ENCODE assay signal across 1 cellular context in the genomic region with DNA sequence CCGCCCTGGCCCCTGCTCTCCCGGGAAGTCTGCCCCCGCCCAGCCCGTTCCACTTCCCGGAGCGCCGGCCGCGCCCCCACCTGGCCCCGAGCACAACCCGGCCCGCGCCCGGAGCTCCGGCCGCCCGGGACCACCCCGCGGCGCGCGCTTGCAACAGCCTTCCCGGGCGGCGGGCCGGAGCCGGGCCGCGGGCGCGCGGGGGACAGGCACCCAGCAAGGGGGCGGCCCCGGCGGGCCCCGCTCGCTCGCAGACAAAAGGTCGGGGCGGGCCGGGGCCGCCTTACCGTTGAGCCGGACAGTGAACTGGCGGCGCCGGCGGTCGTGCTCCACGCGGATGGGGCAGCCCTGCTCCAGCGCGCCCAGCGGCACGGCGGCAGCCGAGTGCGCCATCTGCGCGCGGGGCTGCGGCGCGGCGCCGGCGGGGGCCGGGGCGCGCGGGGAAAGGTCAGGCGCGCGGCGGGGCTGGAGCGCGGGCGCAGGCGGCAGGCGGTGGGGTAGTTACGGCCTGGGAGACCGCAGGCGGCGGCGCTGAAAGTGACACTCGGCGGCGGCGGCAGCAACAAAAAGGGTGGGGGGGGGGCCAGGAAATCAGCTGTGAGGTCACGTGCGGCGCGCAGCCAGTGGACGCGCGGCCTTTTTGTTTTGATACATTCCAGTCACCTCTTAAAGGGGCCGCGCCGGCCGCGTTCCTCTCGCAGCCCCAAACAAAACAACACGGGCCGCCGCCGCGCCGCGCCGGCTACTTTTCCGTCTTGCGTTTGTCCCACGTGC.
TF ChIP-seq lines count a peak whose summit lies in the region.

A gene with protein sequence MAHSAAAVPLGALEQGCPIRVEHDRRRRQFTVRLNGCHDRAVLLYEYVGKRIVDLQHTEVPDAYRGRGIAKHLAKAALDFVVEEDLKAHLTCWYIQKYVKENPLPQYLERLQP (minus strand): TSS at position 536 of the 771 bp plus-strand sequence. CDS start 146 bp downstream, at position 390.

TF ChIP-seq in HepG2, 621 proteins besides CTCF, POLR2A, EP300 and RAD21 (continued from another document and continues in another):
- no peak for TF ChIP-seq TP53 (CRISPR knock-in tag; conservative IDR thresholded peaks at IDR 0.05)
- TF ChIP-seq ZNF234 (CRISPR knock-in tag; conservative IDR thresholded peaks at IDR 0.05), result no peak
- no peak for TF ChIP-seq ZNF776 (CRISPR knock-in tag; IDR thresholded peaks at IDR 0.05)
- TF ChIP-seq ZNF644 (CRISPR knock-in tag; IDR thresholded peaks at IDR 0.05; ENCODE audit: low read depth), result no peak
- TF ChIP-seq KLF16 (CRISPR knock-in tag; IDR thresholded peaks at IDR 0.05), result 0 out of 4 replicates have a peak, but pooled peaks of 1 of the 2 experiments have one; percentile 40
- TF ChIP-seq TGIF2 (CRISPR knock-in tag; IDR thresholded peaks at IDR 0.05), result peak; percentile 34; the same call in 1 of the 2 replicates
- TF ChIP-seq SOX6 (IDR thresholded peaks at IDR 0.05), result no peak
- TF ChIP-seq SOX6 (CRISPR knock-in tag; IDR thresholded peaks at IDR 0.05), result peak; percentile 15; the same call in 1 of the 2 replicates
- TF ChIP-seq KAT8 (CRISPR knock-in tag; IDR thresholded peaks at IDR 0.05), result peak; percentile 13; the same call in 1 of the 2 replicates
- TF ChIP-seq TEAD3 (CRISPR knock-in tag; optimal IDR thresholded peaks at IDR 0.05; ENCODE audit: borderline replicate concordance), result peak; percentile 58
- TF ChIP-seq SMAD3 (CRISPR knock-in tag; IDR thresholded peaks at IDR 0.05), result no peak
- no peak for TF ChIP-seq PRPF4 (IDR thresholded peaks at IDR 0.05; ENCODE audit: low read depth, low read length, poor library complexity, severe bottlenecking)
- TF ChIP-seq FOXP1 (IDR thresholded peaks at IDR 0.05), result no peak
- no peak for TF ChIP-seq FOXP1 (CRISPR knock-in tag; IDR thresholded peaks at IDR 0.05)
- no peak for TF ChIP-seq AHR (CRISPR knock-in tag; IDR thresholded peaks at IDR 0.05)
- no peak for TF ChIP-seq ZNF737 (CRISPR knock-in tag; IDR thresholded peaks at IDR 0.05; ENCODE audit: borderline replicate concordance)
- TF ChIP-seq DBP (CRISPR knock-in tag; IDR thresholded peaks at IDR 0.05; ENCODE audit: not compliant biosample characterization), result no peak
- TF ChIP-seq, protein P1, sequence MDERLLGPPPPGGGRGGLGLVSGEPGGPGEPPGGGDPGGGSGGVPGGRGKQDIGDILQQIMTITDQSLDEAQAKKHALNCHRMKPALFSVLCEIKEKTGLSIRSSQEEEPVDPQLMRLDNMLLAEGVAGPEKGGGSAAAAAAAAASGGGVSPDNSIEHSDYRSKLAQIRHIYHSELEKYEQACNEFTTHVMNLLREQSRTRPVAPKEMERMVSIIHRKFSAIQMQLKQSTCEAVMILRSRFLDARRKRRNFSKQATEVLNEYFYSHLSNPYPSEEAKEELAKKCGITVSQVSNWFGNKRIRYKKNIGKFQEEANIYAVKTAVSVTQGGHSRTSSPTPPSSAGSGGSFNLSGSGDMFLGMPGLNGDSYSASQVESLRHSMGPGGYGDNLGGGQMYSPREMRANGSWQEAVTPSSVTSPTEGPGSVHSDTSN (CRISPR knock-in tag; IDR thresholded peaks at IDR 0.05), result no peak
- TF ChIP-seq, protein P2, sequence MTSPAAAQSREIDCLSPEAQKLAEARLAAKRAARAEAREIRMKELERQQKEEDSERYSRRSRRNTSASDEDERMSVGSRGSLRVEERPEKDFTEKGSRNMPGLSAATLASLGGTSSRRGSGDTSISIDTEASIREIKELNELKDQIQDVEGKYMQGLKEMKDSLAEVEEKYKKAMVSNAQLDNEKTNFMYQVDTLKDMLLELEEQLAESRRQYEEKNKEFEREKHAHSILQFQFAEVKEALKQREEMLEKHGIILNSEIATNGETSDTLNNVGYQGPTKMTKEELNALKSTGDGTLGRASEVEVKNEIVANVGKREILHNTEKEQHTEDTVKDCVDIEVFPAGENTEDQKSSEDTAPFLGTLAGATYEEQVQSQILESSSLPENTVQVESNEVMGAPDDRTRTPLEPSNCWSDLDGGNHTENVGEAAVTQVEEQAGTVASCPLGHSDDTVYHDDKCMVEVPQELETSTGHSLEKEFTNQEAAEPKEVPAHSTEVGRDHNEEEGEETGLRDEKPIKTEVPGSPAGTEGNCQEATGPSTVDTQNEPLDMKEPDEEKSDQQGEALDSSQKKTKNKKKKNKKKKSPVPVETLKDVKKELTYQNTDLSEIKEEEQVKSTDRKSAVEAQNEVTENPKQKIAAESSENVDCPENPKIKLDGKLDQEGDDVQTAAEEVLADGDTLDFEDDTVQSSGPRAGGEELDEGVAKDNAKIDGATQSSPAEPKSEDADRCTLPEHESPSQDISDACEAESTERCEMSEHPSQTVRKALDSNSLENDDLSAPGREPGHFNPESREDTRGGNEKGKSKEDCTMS (CRISPR knock-in tag; conservative IDR thresholded peaks at IDR 0.05), result no peak
- TF ChIP-seq HBP1 (CRISPR knock-in tag; IDR thresholded peaks at IDR 0.05; ENCODE audit: low read depth), result no peak
- TF ChIP-seq HNRNPLL (IDR thresholded peaks at IDR 0.05; ENCODE audit: low read depth, low read length, poor library complexity, severe bottlenecking), result peak; percentile 79
- TF ChIP-seq ZBTB37 (CRISPR knock-in tag; IDR thresholded peaks at IDR 0.05), result no peak
- TF ChIP-seq, protein P3, sequence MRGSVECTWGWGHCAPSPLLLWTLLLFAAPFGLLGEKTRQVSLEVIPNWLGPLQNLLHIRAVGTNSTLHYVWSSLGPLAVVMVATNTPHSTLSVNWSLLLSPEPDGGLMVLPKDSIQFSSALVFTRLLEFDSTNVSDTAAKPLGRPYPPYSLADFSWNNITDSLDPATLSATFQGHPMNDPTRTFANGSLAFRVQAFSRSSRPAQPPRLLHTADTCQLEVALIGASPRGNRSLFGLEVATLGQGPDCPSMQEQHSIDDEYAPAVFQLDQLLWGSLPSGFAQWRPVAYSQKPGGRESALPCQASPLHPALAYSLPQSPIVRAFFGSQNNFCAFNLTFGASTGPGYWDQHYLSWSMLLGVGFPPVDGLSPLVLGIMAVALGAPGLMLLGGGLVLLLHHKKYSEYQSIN (CRISPR knock-in tag; IDR thresholded peaks at IDR 0.05; ENCODE audit: borderline replicate concordance), result no peak
- TF ChIP-seq PCBP1 (IDR thresholded peaks at IDR 0.05; ENCODE audit: borderline replicate concordance, low read depth, low read length), result peak; percentile 88; the same call in 1 of the 2 replicates
- TF ChIP-seq, protein P4, sequence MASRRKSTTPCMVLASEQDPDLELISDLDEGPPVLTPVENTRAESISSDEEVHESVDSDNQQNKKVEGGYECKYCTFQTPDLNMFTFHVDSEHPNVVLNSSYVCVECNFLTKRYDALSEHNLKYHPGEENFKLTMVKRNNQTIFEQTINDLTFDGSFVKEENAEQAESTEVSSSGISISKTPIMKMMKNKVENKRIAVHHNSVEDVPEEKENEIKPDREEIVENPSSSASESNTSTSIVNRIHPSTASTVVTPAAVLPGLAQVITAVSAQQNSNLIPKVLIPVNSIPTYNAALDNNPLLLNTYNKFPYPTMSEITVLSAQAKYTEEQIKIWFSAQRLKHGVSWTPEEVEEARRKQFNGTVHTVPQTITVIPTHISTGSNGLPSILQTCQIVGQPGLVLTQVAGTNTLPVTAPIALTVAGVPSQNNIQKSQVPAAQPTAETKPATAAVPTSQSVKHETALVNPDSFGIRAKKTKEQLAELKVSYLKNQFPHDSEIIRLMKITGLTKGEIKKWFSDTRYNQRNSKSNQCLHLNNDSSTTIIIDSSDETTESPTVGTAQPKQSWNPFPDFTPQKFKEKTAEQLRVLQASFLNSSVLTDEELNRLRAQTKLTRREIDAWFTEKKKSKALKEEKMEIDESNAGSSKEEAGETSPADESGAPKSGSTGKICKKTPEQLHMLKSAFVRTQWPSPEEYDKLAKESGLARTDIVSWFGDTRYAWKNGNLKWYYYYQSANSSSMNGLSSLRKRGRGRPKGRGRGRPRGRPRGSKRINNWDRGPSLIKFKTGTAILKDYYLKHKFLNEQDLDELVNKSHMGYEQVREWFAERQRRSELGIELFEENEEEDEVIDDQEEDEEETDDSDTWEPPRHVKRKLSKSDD (CRISPR knock-in tag; IDR thresholded peaks at IDR 0.05; ENCODE audit: low read depth), result no peak
- peak; percentile 93 for TF ChIP-seq HNRNPK (IDR thresholded peaks at IDR 0.05; ENCODE audit: low read depth, low read length, poor library complexity, severe bottlenecking)
- no peak for TF ChIP-seq ZNF263 (CRISPR knock-in tag; IDR thresholded peaks at IDR 0.05)
- TF ChIP-seq TIGD3 (CRISPR knock-in tag; IDR thresholded peaks at IDR 0.05; ENCODE audit: borderline replicate concordance), result no peak
- 0 out of 2 replicates have a peak, but pooled peaks have one; percentile 30 for TF ChIP-seq ZSCAN20 (CRISPR knock-in tag; IDR thresholded peaks at IDR 0.05; ENCODE audit: borderline replicate concordance)
- no peak for TF ChIP-seq ZNF121 (CRISPR knock-in tag; IDR thresholded peaks at IDR 0.05)
- peak; percentile 61 for TF ChIP-seq SAP130 (CRISPR knock-in tag; IDR thresholded peaks at IDR 0.05; ENCODE audit: low read depth)
- TF ChIP-seq ZNF501 (CRISPR knock-in tag; IDR thresholded peaks at IDR 0.05), result no peak; the same call in 1 of the 2 replicates
- peak; percentile 68; the same call in 1 of the 2 replicates for TF ChIP-seq ARID4A (CRISPR knock-in tag; IDR thresholded peaks at IDR 0.05; ENCODE audit: borderline replicate concordance)
- TF ChIP-seq ZNF740 (CRISPR knock-in tag; IDR thresholded peaks at IDR 0.05), result peak; percentile 80
- TF ChIP-seq JARID2 (CRISPR knock-in tag; IDR thresholded peaks at IDR 0.05; ENCODE audit: insufficient replicate concordance), result no peak
- 0 out of 2 replicates have a peak, but pooled peaks have one; percentile 37 for TF ChIP-seq THAP11 (CRISPR knock-in tag; IDR thresholded peaks at IDR 0.05)
- peak; percentile 71; the same call in 1 of the 2 replicates for TF ChIP-seq TCF7 (IDR thresholded peaks at IDR 0.05; ENCODE audit: low read depth)
- TF ChIP-seq GABPB1 (CRISPR knock-in tag; IDR thresholded peaks at IDR 0.05), result peak; percentile 28; the same call in 1 of the 2 replicates
- TF ChIP-seq HES4 (CRISPR knock-in tag; IDR thresholded peaks at IDR 0.05; ENCODE audit: borderline replicate concordance), result no peak
- TF ChIP-seq ZMYM4 (CRISPR knock-in tag; IDR thresholded peaks at IDR 0.05), result peak; percentile 65
- TF ChIP-seq MEIS2 (CRISPR knock-in tag; IDR thresholded peaks at IDR 0.05), result no peak
